ENCODE assay signal across 8 cellular contexts in the genomic region with DNA sequence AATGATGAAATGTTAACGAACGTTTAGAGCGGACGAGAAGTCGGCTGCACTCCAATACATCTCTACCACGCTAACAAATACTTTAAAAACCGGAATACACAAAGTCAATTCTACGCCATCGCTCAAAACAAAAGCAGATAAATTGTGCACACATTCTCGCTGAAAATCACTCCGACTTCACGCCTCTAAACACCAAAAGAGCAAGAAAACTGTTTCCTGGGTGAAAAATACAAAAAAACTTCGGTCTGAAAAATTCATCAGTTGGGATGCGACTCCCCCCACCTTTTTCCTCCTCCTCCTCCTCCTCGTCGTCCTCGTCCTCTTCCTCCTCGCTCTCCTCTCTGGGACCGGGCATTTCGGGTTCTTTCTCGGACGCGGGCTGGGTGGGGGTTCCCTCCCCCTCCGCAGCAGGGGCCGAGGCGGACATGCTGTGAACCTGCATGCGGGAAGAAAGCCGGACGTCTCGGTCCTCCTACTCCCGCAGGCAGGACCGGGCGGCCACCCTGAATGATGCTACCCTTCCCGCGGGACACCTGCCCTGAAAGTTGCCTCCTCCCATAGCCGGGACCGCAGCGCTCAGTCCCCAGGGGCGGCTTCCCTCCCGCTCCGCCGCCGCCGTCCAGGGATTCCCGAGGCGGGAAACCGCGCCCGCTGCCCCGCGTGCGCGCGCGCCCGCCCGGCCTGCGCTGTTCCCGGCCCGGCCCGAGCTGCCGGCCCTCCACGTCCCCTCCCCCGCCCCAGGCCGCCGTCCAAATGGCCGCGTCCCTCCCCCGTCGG. TPM values are rescaled to one million over a fixed set of nuclear protein-coding genes. Genes with fewer than 3 reads are reported as not detected.
A peak's percentile ranks its signal among the peaks of the same experiment; 100 is the strongest.
DNase-seq lines count a peak whose midpoint lies in the region; ATAC-seq and TF ChIP-seq lines count a peak whose summit lies in the region.

No MANE protein-coding gene starts in this region.

- H3K36me3 ChIP-seq in OCI-LY3 (replicated peaks; ENCODE audit: low read depth, low read length) (peaks cover 29% of the 10 kb centered on the region), left ventricle myocardium inferior (no peaks in the 10 kb centered on the region), parathyroid adenoma (ENCODE audit: control insufficient read depth, insufficient read depth, low read length) (no peaks in the 10 kb centered on the region)

- peak; percentile 87 for DNase-seq in AG08396 (ENCODE audit: low spot score)
- peak; percentile 23 for DNase-seq in amniotic epithelial cell (ENCODE audit: low read depth)
- DNase-seq in left ventricle myocardium inferior, result peak; percentile 74
- DNase-seq in GF-D8 (lab: John Stamatoyannopoulos, UW), result no peak

- peaks cover 33% of the 10 kb centered on the region for H3K4me1 ChIP-seq in OCI-LY3 (ENCODE audit: low read length)
- H3K4me1 ChIP-seq in left ventricle myocardium inferior, result peaks cover 54% of the 10 kb centered on the region
- peaks cover 7% of the 10 kb centered on the region for H3K4me1 ChIP-seq in parathyroid adenoma

- H4K20me1 ChIP-seq in OCI-LY3 (ENCODE audit: insufficient read depth, low read length), result peaks cover 11% of the 10 kb centered on the region

- H3K4me2 ChIP-seq in OCI-LY3 (ENCODE audit: low read length), result peak overlapping the region; percentile 86
- peak overlapping the region; percentile 80 for H3K4me2 ChIP-seq in parathyroid adenoma (ENCODE audit: low read length)

- H3K27ac ChIP-seq in OCI-LY3 (ENCODE audit: low read length), result peak overlapping the region; percentile 100
- H3K27ac ChIP-seq in left ventricle myocardium inferior (replicated peaks), result peak overlapping the region; percentile 95
- peak overlapping the region; percentile 92 for H3K27ac ChIP-seq in parathyroid adenoma

- peak overlapping the region; percentile 99 for H3K9ac ChIP-seq in OCI-LY3 (ENCODE audit: low read length)
- H3K9ac ChIP-seq in parathyroid adenoma, result peak overlapping the region; percentile 84

- H3K4me3 ChIP-seq in OCI-LY3 (ENCODE audit: low read length), result peak overlapping the region; percentile 94
- H3K4me3 ChIP-seq in left ventricle myocardium inferior, result peak overlapping the region; percentile 89
- peak overlapping the region; percentile 59 for H3K4me3 ChIP-seq in parathyroid adenoma (ENCODE audit: low read depth, low read length)

- no peaks in the 10 kb centered on the region for H3K9me3 ChIP-seq in OCI-LY3 (ENCODE audit: insufficient read depth, low read length)
- no peaks in the 10 kb centered on the region for H3K9me3 ChIP-seq in left ventricle myocardium inferior (replicated peaks)
- H3K9me3 ChIP-seq in parathyroid adenoma (ENCODE audit: control insufficient read depth, low read length), result no peaks in the 10 kb centered on the region

- intact Hi-C loops in left ventricle myocardium inferior (cut with micrococcal nuclease), result no loop called here

- H3K79me2 ChIP-seq in OCI-LY3 (ENCODE audit: low read length) (peaks cover 70% of the 10 kb centered on the region), parathyroid adenoma (peaks cover 36% of the 10 kb centered on the region)

- no peak for TF ChIP-seq CTCF in OCI-LY3 (IDR thresholded peaks at IDR 0.05; ENCODE audit: low read depth, low read length)
- no peak for TF ChIP-seq CTCF in left ventricle myocardium inferior (IDR thresholded peaks at IDR 0.05; ENCODE audit: borderline replicate concordance)
- TF ChIP-seq CTCF in parathyroid adenoma (IDR thresholded peaks at IDR 0.05), result no peak

- no peak for TF ChIP-seq POLR2A in GM18505 (IDR thresholded peaks at IDR 0.05; ENCODE audit: borderline replicate concordance, extremely low read depth, insufficient read depth, insufficient read length)

- H3K27me3 ChIP-seq in OCI-LY3 (ENCODE audit: low read depth, low read length) (no peaks in the 10 kb centered on the region), left ventricle myocardium inferior (ENCODE audit: low read depth) (no peaks in the 10 kb centered on the region), parathyroid adenoma (ENCODE audit: control insufficient read depth, insufficient read depth, low read length) (no peaks in the 10 kb centered on the region)

- no peak overlapping the region for H2AFZ ChIP-seq in OCI-LY3 (ENCODE audit: low read depth, low read length)
- peak overlapping the region; percentile 97 for H2AFZ ChIP-seq in parathyroid adenoma

- ATAC-seq in GM18505 (IDR thresholded peaks at IDR 0.05; ENCODE audit: unreplicated experiment), result peak; percentile 22
- ATAC-seq in HG03095 (IDR thresholded peaks at IDR 0.05; ENCODE audit: unreplicated experiment), result peak; percentile 17

RNA-seq across cellular contexts. Expression of gene DEK, which starts 0.6 kb away (rescaled TPM):
- 54.0 TPM for total RNA-seq in left ventricle myocardium inferior
